ENCODE assay signal across 8 cellular contexts in the genomic region with DNA sequence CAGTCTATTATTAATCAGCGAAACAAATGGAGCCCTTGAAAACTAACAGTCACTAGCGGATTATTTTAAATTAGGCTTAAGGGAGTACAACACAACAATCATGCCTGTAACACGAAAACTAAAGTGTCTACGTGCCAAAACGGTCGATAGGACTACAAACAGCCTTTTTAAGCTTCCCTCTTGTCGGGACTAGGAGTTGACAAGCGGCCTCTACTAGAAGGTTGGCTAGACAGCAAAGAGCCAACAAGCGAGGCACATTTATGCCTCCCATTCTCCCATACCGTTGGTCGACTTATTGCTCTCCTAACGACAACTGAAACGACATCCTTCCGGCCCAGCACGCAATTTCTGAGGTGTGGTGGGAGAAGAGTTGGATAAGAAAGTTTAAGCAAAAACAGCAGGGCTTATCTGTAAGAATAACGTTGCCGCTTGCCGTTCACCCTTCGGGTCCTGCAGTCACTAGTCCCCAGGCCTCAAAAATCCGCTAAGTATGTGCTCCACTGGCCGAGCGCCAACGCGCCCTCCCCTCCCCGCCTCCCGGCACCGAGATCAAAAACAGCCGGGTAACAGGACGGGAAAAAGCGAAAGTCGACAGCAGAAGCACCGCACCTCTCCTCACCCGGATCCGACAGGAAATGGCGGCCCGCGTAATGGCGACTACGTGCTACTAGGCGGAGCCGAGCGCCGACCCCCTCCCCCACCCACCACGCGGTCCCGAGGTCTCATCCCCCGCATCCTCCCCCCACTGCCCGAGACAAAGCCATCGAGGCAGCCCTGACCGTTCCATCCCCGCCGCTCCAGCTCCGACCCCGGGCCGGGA. TPM values are rescaled to one million over a fixed set of nuclear protein-coding genes. Genes with fewer than 3 reads are reported as not detected.
DNase-seq lines count a peak whose midpoint lies in the region; ATAC-seq and TF ChIP-seq lines count a peak whose summit lies in the region.

No MANE protein-coding gene starts in this region.

- no peaks in the 10 kb centered on the region for H3K27me3 Mint-ChIP-seq in activated naive CD8-positive, alpha-beta T cell treated with anti-CD3 and anti-CD28 coated beads, Interleukin-2, amount 10 ng/mL, durations not matched to agents 7 days and 5 days

- H3K4me3 ChIP-seq in SU-DHL-6 (ENCODE audit: insufficient read depth, low read length, poor library complexity, severe bottlenecking) (peak overlapping the region; percentile 99), ovary (peak overlapping the region; percentile 94), testis (peak overlapping the region; percentile 81 to 94)

- H4K20me1 ChIP-seq in SU-DHL-6 (ENCODE audit: low read depth, low read length) = peaks cover 50% of the 10 kb centered on the region

- peak overlapping the region; percentile 100 for H3K4me3 Mint-ChIP-seq in activated naive CD8-positive, alpha-beta T cell treated with anti-CD3 and anti-CD28 coated beads, Interleukin-2, amount 10 ng/mL, durations not matched to agents 7 days and 5 days

- H3K4me1 ChIP-seq in ovary (ENCODE audit: insufficient read depth) (peaks cover 4% of the 10 kb centered on the region), testis (peaks cover 12% of the 10 kb centered on the region)

- TF ChIP-seq EP300 in ovary (IDR thresholded peaks at IDR 0.05) = no peak

- POLR2A ChIA-PET in activated naive CD8-positive, alpha-beta T cell treated with anti-CD3 and anti-CD28 coated beads, Interleukin-2, amount 10 ng/mL, durations not matched to agents 7 days and 5 days (lab: Charles Lee) = interaction anchor here (0.5 to 4.2 kb wide), 19 partner anchors 8 to 315 kb away, joined by 3 to 38 read pairs (median 7); a partner anchor contains a TSS

- peak overlapping the region; percentile 94 for H3K4me2 ChIP-seq in SU-DHL-6 (ENCODE audit: low read depth, low read length, poor library complexity, severe bottlenecking)

- peak overlapping the region; percentile 92 for H3K27ac Mint-ChIP-seq in activated naive CD8-positive, alpha-beta T cell treated with anti-CD3 and anti-CD28 coated beads, Interleukin-2, amount 10 ng/mL, durations not matched to agents 7 days and 5 days

- intact Hi-C loops in Right ventricle myocardium inferior (cut with DNase I) = loop anchor here (2.0 kb wide), 1 partner anchor 22 kb away; a partner anchor contains a TSS
- intact Hi-C loops in ovary (cut with DNase I) = loop anchor here in 1 of 4 donors (10.0 kb wide), 1 partner anchor 54 kb away; a partner anchor contains a TSS
- intact Hi-C loops in testis (cut with DNase I; ENCODE audit: low total_unique reads) = no loop called here

- H3K27ac ChIP-seq in SU-DHL-6 (ENCODE audit: low read depth, low read length) = peak overlapping the region; percentile 87
- peak overlapping the region; percentile 97 to 98 for H3K27ac ChIP-seq in ovary
- peak overlapping the region; percentile 98 to 100 for H3K27ac ChIP-seq in testis

- H3K27me3 ChIP-seq in SU-DHL-6 (ENCODE audit: low read length) = no peaks in the 10 kb centered on the region
- no peaks in the 10 kb centered on the region for H3K27me3 ChIP-seq in ovary
- no peaks in the 10 kb centered on the region for H3K27me3 ChIP-seq in testis

- TF ChIP-seq POLR2A in ovary (IDR thresholded peaks at IDR 0.05) (peak; percentile 14), testis (IDR thresholded peaks at IDR 0.05) (no peak)

- H3K4me1 Mint-ChIP-seq in activated naive CD8-positive, alpha-beta T cell treated with anti-CD3 and anti-CD28 coated beads, Interleukin-2, amount 10 ng/mL, durations not matched to agents 7 days and 5 days = peaks cover 47% of the 10 kb centered on the region

- no peaks in the 10 kb centered on the region for H3K9me3 Mint-ChIP-seq in activated naive CD8-positive, alpha-beta T cell treated with anti-CD3 and anti-CD28 coated beads, Interleukin-2, amount 10 ng/mL, durations not matched to agents 7 days and 5 days

- H3K36me3 ChIP-seq in SU-DHL-6 (ENCODE audit: low read length) (peaks cover 50% of the 10 kb centered on the region), ovary (no peaks in the 10 kb centered on the region), testis (ENCODE audit: low read depth, missing control alignments) (peaks cover 4% of the 10 kb centered on the region)

- H3F3A ChIP-seq in SU-DHL-6 (ENCODE audit: insufficient read depth) = peaks cover 49% of the 10 kb centered on the region

- peaks cover 52% of the 10 kb centered on the region for H3K36me3 Mint-ChIP-seq in activated naive CD8-positive, alpha-beta T cell treated with anti-CD3 and anti-CD28 coated beads, Interleukin-2, amount 10 ng/mL, durations not matched to agents 7 days and 5 days

- TF ChIP-seq CTCF in SU-DHL-6 (IDR thresholded peaks at IDR 0.05; ENCODE audit: insufficient read depth, low read length, poor library complexity, severe bottlenecking) (no peak), ovary (IDR thresholded peaks at IDR 0.05) (no peak), testis (IDR thresholded peaks at IDR 0.05) (no peak)

- peak overlapping the region; percentile 96 for H3K9ac ChIP-seq in SU-DHL-6 (ENCODE audit: low read length)

- DNase-seq in CD1c-positive myeloid dendritic cell (ENCODE audit: extremely low spot score) (peak; percentile 87), M059J (ENCODE audit: low read depth) (peak; percentile 82), Right ventricle myocardium inferior (ENCODE audit: missing footprints) (peak; percentile 94), ovary (peak; percentile 83 to 91 (median 87)), testis (peak; percentile 92)
- DNase-seq in activated naive CD8-positive, alpha-beta T cell treated with anti-CD3 and anti-CD28 coated beads, Interleukin-2, amount 10 ng/mL, durations not matched to agents 7 days and 5 days = peak; percentile 85

- 1 to 2% (median 1%) methylated on average over 43 to 55 of the region's 55 CpGs for WGBS in ovary, 3 donors
- 1% methylated on average over 32 to 48 of the region's 55 CpGs for WGBS in testis, 2 donors

- no peaks in the 10 kb centered on the region for H3K9me2 ChIP-seq in SU-DHL-6 (replicated peaks; ENCODE audit: insufficient read depth, low read length)

- H2AFZ ChIP-seq in SU-DHL-6 (ENCODE audit: low read depth, low read length, severe bottlenecking) = no peak overlapping the region

- peak; percentile 26 for ATAC-seq in GM21447 (IDR thresholded peaks at IDR 0.05; ENCODE audit: unreplicated experiment)
- peak; percentile 44 for ATAC-seq in activated naive CD8-positive, alpha-beta T cell treated with anti-CD3 and anti-CD28 coated beads, Interleukin-2, amount 10 ng/mL, durations not matched to agents 7 days and 5 days (ENCODE audit: low read depth)
- ATAC-seq in Right ventricle myocardium inferior = peak; percentile 66

- H3K79me2 ChIP-seq in SU-DHL-6 (ENCODE audit: insufficient read depth, low read length) = peaks cover 94% of the 10 kb centered on the region

- no peaks in the 10 kb centered on the region for H3K9me3 ChIP-seq in SU-DHL-6 (ENCODE audit: insufficient read depth, low read length)
- no peaks in the 10 kb centered on the region for H3K9me3 ChIP-seq in ovary
- no peaks in the 10 kb centered on the region for H3K9me3 ChIP-seq in testis

RNA-seq across cellular contexts. Expression of a gene that starts 0.8 kb away (rescaled TPM):
- total RNA-seq in M059J (2014; rRNA removed; shearing (Covaris generic)) = 632 and 762 TPM in 2 replicates
- 100 to 1,000 TPM; 587 to 601 TPM for total RNA-seq in activated naive CD8-positive, alpha-beta T cell treated with anti-CD3 and anti-CD28 coated beads, Interleukin-2, amount 10 ng/mL, durations not matched to agents 7 days and 5 days
- total RNA-seq in Right ventricle myocardium inferior (277 TPM), ovary (100 to 1,000 TPM; 302 to 565 (median 485) TPM), testis (100 to 1,000 TPM; 415 to 508 TPM)
- polyA plus RNA-seq in ovary (100 to 1,000 TPM; 343 to 646 TPM), testis (ENCODE audit: insufficient read depth, low read depth, low replicate concordance) (496 TPM)

RNA-seq across cellular contexts. Expression of a gene that starts 1.4 kb away (rescaled TPM):
- total RNA-seq in M059J (2014; rRNA removed; shearing (Covaris generic)) = 12.2 and 27.7 TPM in 2 replicates
- 10 to 100 TPM; 19.0 to 19.2 TPM for total RNA-seq in activated naive CD8-positive, alpha-beta T cell treated with anti-CD3 and anti-CD28 coated beads, Interleukin-2, amount 10 ng/mL, durations not matched to agents 7 days and 5 days
- total RNA-seq in Right ventricle myocardium inferior = 7.3 TPM
- total RNA-seq in ovary = 1 to 10 TPM; 3.7 to 8.0 (median 4.8) TPM
- 1 to 10 TPM; 3.2 to 3.4 TPM for polyA plus RNA-seq in ovary
- 10 to 100 TPM; 12.0 to 13.9 TPM for total RNA-seq in testis
- 10.7 TPM for polyA plus RNA-seq in testis (ENCODE audit: insufficient read depth, low read depth, low replicate concordance)

RNA-seq across cellular contexts. Expression of a gene that starts 58.0 kb away (rescaled TPM):
- total RNA-seq in M059J (2014; rRNA removed; shearing (Covaris generic)) = 2.3 and 2.5 TPM in 2 replicates
- 1 to 10 TPM; 3.4 to 3.6 TPM for total RNA-seq in activated naive CD8-positive, alpha-beta T cell treated with anti-CD3 and anti-CD28 coated beads, Interleukin-2, amount 10 ng/mL, durations not matched to agents 7 days and 5 days
- 3.4 TPM for total RNA-seq in Right ventricle myocardium inferior
- total RNA-seq in ovary = 10 to 100 TPM in 4 of 7 donors, 1 to 10 TPM in 3; 7.4 to 16.2 (median 10.4) TPM
- polyA plus RNA-seq in ovary = 1 to 10 TPM; 1.5 to 4.3 TPM
- 10 to 100 TPM; 22.5 to 29.4 TPM for total RNA-seq in testis
- 16.1 TPM for polyA plus RNA-seq in testis (ENCODE audit: insufficient read depth, low read depth, low replicate concordance)

Comparison
In these comparisons a context has a peak if more than half of its experiments do, and no peak if none do; other contexts are left out.
1. Peak in every context shown above with its lines: DNase-seq, ATAC-seq, H3K4me3 ChIP-seq and H3K27ac ChIP-seq.